21 cellular contexts compared by ENCODE assay signal in genomic region chr11:69114811-69115523, GRCh38. TPM values are rescaled to one million over a fixed set of nuclear protein-coding genes. Genes with fewer than 3 reads are reported as not detected.
A peak's percentile ranks its signal among the peaks of the same experiment; 100 is the strongest.
DNase-seq lines count a peak whose midpoint lies in the region; ATAC-seq and TF ChIP-seq lines count a peak whose summit lies in the region.
"Had no signal": no experiment of that assay in that cellular context is flagged by ENCODE, and none has a peak within 500 bp of the region (broad histone marks: within the 10 kb centered on the region; RNA-seq: fewer than 3 reads in every experiment).

No MANE protein-coding gene starts in this region.

- peak; percentile 29 for DNase-seq in NCI-H2196 treated with DMSO at 0.1 percent for 48 hours (lab: John Stamatoyannopoulos, UW; ENCODE audit: unreplicated experiment)
- DNase-seq in left cardiac atrium = no peak
- DNase-seq in neuronal stem cell (ENCODE audit: low spot score) = no peak
- DNase-seq in BE2C = no peak
- no peak for DNase-seq in stimulated activated naive CD4-positive, alpha-beta T cell treated with Interleukin-2 at 50 U/mL for 16 hours (lab: John Stamatoyannopoulos, UW)
- no peak for DNase-seq in NCI-H1092 treated with DMSO at 0.1 percent for 48 hours (lab: John Stamatoyannopoulos, UW)
- DNase-seq: activated CD4-positive, alpha-beta T cell treated with anti-CD3 and anti-CD28 coated beads for 4 hours; activated naive CD4-positive, alpha-beta T cell; CD8-positive, alpha-beta memory T cell; effector memory CD4-positive, alpha-beta T cell; KG1; mesenchymal stem cell; NCI-H2081; NCI-H526 treated with DMSO at 0.1 percent for 48 hours; stimulated activated naive CD4-positive, alpha-beta T cell; T1000 had no signal

- peak; percentile 6 to 38 for ATAC-seq in left cardiac atrium
- ATAC-seq in HG02852 (IDR thresholded peaks at IDR 0.05; ENCODE audit: unreplicated experiment) = no peak
- ATAC-seq: SK-N-SH treated with all-trans-retinoic acid at 6 μM for 48 hours had no signal

- H3K9me3 ChIP-seq in neuronal stem cell (replicated peaks in 1 of 2; ENCODE audit: control insufficient read depth in 2 of 2, insufficient read depth in 1 of 2, low read depth in 1 of 2, low read length in 2 of 2) (peaks cover 0 to 6% of the 10 kb centered on the region in 2 donors), BE2C (peaks cover 2% of the 10 kb centered on the region; the same call in 1 of the 2 replicates)
- H3K9me3 ChIP-seq: transverse colon had no signal

- no peak overlapping the region for H4K8ac ChIP-seq in neuronal stem cell (ENCODE audit: low read depth, low read length)

- no peak overlapping the region for H3K23ac ChIP-seq in neuronal stem cell (ENCODE audit: low read depth, low read length, poor library complexity)

- TF ChIP-seq CTCF in C4-2B (conservative IDR thresholded peaks at IDR 0.05) (no peak), BE2C (IDR thresholded peaks at IDR 0.05; ENCODE audit: low read depth, low read length) (no peak)

- H3K27me3 ChIP-seq in neuronal stem cell (ENCODE audit: control insufficient read depth in 3 of 3, insufficient read depth in 3 of 3, low read depth in 1 of 3, low read length in 3 of 3) (peaks cover 0 to 17% (median 0%) of the 10 kb centered on the region in 3 experiments), BE2C (no peaks in the 10 kb centered on the region)
- H3K27me3 ChIP-seq: transverse colon had no signal

- H3K14ac ChIP-seq in neuronal stem cell (ENCODE audit: low read length) = no peak overlapping the region

- no peak overlapping the region for H3K18ac ChIP-seq in neuronal stem cell (ENCODE audit: low read length)

- H3K4me3 ChIP-seq in neuronal stem cell (ENCODE audit: low read length in 2 of 2) (no peak overlapping the region), BE2C (ENCODE audit: low read depth, low read length) (no peak overlapping the region)
- H3K4me3 ChIP-seq: transverse colon had no signal

- no peak overlapping the region for H3K4me2 ChIP-seq in neuronal stem cell (ENCODE audit: insufficient read depth, low read length, poor library complexity, severe bottlenecking)

- H3K27ac ChIP-seq in C4-2B = peak overlapping the region; percentile 47
- no peak overlapping the region for H3K27ac ChIP-seq in neuronal stem cell (replicated peaks; ENCODE audit: low read length)
- H3K27ac ChIP-seq: transverse colon had no signal

- WGBS in neuronal stem cell (ENCODE audit: extremely low coverage in 2 of 2, insufficient read length in 2 of 2, insufficient replicate concordance in 1 of 2), 2 donors = no CpG with 5 or more reads among the region's 21 CpGs

- H3K4me1 ChIP-seq in neuronal stem cell (ENCODE audit: control insufficient read depth in 2 of 2, insufficient read depth in 1 of 2, low read depth in 1 of 2, low read length in 2 of 2) (peaks cover 6 to 9% of the 10 kb centered on the region in 2 donors), BE2C (no peaks in the 10 kb centered on the region)

- H3K9ac ChIP-seq in neuronal stem cell (ENCODE audit: low read depth, low read length, poor library complexity) = no peak overlapping the region

- intact Hi-C loops in left cardiac atrium (cut with DNase I) = no loop called here

- H3K79me1 ChIP-seq in neuronal stem cell (ENCODE audit: low read depth, low read length) = no peaks in the 10 kb centered on the region

- H2BK12ac ChIP-seq in neuronal stem cell (ENCODE audit: low read length) = no peak overlapping the region

- H2AFZ ChIP-seq in neuronal stem cell (ENCODE audit: low read length) = no peak overlapping the region

- H4K91ac ChIP-seq in neuronal stem cell (ENCODE audit: low read depth, low read length, poor library complexity) = no peak overlapping the region

- H2BK120ac ChIP-seq in neuronal stem cell (ENCODE audit: low read depth, low read length) = no peak overlapping the region

- no peak overlapping the region for H3K4ac ChIP-seq in neuronal stem cell (ENCODE audit: low read length)

- H2AK5ac ChIP-seq in neuronal stem cell (ENCODE audit: low read depth, low read length) = no peak overlapping the region

- peak overlapping the region; percentile 49 for H2BK15ac ChIP-seq in neuronal stem cell (ENCODE audit: low read length)

- H3K36me3 ChIP-seq in neuronal stem cell (replicated peaks in 1 of 2; ENCODE audit: control insufficient read depth in 2 of 2, insufficient read depth in 2 of 2, low read length in 2 of 2) = no peaks in the 10 kb centered on the region
- H3K36me3 ChIP-seq in BE2C = no peaks in the 10 kb centered on the region
- H3K36me3 ChIP-seq: transverse colon had no signal

- peak overlapping the region; percentile 0 for H2BK5ac ChIP-seq in neuronal stem cell (ENCODE audit: low read length)

RNA-seq across cellular contexts. Expression of gene SMIM38, which starts 40.8 kb away (rescaled TPM):
- under 1 TPM in 1 of 2 donors, not detected in 1; 0.18 TPM for total RNA-seq in left cardiac atrium
- 0.26 TPM for polyA plus RNA-seq in neuronal stem cell (2013, experiment 1 of 2)
- 0.36 TPM for polyA plus RNA-seq in neuronal stem cell (2013, experiment 2 of 2)
- polyA plus RNA-seq in BE2C (2012; ENCODE audit: insufficient read depth, insufficient read length, low read depth) = 0.76 TPM
- total RNA-seq: Daoy had no signal
- polyA plus RNA-seq: CD8-positive, alpha-beta memory T cell had no signal
